ENCODE assay signal across 15 cellular contexts in the genomic region with DNA sequence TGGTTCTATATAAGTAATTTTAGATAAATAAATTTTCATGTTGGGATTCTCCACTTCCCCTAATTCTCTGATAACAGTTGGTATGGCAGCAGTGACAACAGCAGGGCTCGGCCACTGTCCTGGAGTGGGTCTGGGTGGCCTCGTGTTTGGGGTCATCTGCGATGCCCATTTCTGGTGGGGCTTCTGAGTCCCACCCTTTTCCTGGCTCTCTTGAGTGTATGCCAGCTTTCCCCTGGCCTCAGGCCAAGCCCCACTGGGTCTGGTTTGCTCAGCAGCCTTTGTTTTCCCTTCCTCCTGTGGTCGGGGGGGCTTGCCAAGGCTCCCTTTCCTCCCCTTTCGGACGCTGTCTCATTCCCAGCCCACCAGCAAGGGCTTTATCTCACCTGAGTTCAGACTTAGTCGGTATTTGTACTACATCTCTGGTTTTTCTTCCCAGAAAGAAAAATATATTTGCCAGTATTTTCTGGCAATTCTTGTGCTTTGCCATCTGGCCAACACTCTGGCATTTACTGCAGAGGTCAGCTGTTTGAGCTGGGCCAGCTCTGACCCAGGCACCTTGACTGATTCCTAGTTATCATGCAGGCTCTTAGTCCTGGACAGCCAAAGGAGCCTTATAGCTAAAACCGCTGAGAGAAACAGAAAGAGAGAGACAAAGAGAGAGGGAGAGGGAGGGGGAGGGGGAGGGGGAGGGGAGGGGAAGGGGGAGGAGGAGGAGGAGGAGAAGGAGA. TPM values are rescaled to one million over a fixed set of nuclear protein-coding genes. Genes with fewer than 3 reads are reported as not detected.
DNase-seq lines count a peak whose midpoint lies in the region; ATAC-seq and TF ChIP-seq lines count a peak whose summit lies in the region.
"Had no signal": no experiment of that assay in that cellular context is flagged by ENCODE, and none has a peak within 500 bp of the region (broad histone marks: within the 10 kb centered on the region; RNA-seq: fewer than 3 reads in every experiment).

No MANE protein-coding gene starts in this region.

- WGBS in heart left ventricle, 4 donors = 17 to 24% (median 21%) methylated on average over 8 of the region's 8 CpGs

- ATAC-seq in heart left ventricle = peak in 3 of 4 donors; percentile 35 to 47 (median 37)
- ATAC-seq in Right ventricle myocardium inferior = no peak
- ATAC-seq in lower lobe of right lung = no peak
- peak; percentile 49 for ATAC-seq in upper lobe of right lung
- ATAC-seq in GM19467 (IDR thresholded peaks at IDR 0.05; ENCODE audit: unreplicated experiment) = no peak

- H3K36me3 ChIP-seq in heart left ventricle (peaks cover 0 to 89% (median 29%) of the 10 kb centered on the region in 9 donors), lower lobe of right lung (no peaks in the 10 kb centered on the region), upper lobe of right lung (no peaks in the 10 kb centered on the region), colonic mucosa (no peaks in the 10 kb centered on the region)
- H3K36me3 ChIP-seq: BLaER1 had no signal

- H3K9me3 ChIP-seq in heart left ventricle (no peaks in the 10 kb centered on the region), lower lobe of right lung (no peaks in the 10 kb centered on the region), upper lobe of right lung (no peaks in the 10 kb centered on the region), colonic mucosa (no peaks in the 10 kb centered on the region)
- H3K9me3 ChIP-seq: BLaER1 had no signal

- DNase-seq in heart left ventricle = peak in 4 of 5 donors; percentile 43 to 54 (median 46)
- no peak for DNase-seq in Right ventricle myocardium inferior (ENCODE audit: missing footprints)
- DNase-seq in dermis microvascular lymphatic vessel endothelial cell (ENCODE audit: low read depth in 2 of 2) = peak; percentile 55 to 73
- peak; percentile 54 for DNase-seq in lower lobe of right lung
- no peak for DNase-seq in upper lobe of right lung
- DNase-seq in activated CD4-positive, alpha-beta T cell treated with anti-CD3 and anti-CD28 coated beads for 1 hour = no peak
- DNase-seq in colonic mucosa = no peak
- DNase-seq: CD8-positive, alpha-beta memory T cell; DMS153; EL; GOT3; NCI-H1436; NCI-H2107 had no signal

- H3K27me3 ChIP-seq in heart left ventricle = no peaks in the 10 kb centered on the region
- no peaks in the 10 kb centered on the region for H3K27me3 ChIP-seq in lower lobe of right lung (ENCODE audit: low read depth)
- no peaks in the 10 kb centered on the region for H3K27me3 ChIP-seq in upper lobe of right lung
- no peaks in the 10 kb centered on the region for H3K27me3 ChIP-seq in colonic mucosa
- H3K27me3 ChIP-seq: BLaER1 had no signal

- intact Hi-C loops in heart left ventricle (cut with DNase I) (no loop called here), Right ventricle myocardium inferior (cut with DNase I) (no loop called here), lower lobe of right lung (cut with DNase I) (no loop called here), upper lobe of right lung (cut with DNase I) (no loop called here), colonic mucosa (cut with DNase I) (no loop called here)

- no peak for TF ChIP-seq CTCF in heart left ventricle (IDR thresholded peaks at IDR 0.05)
- TF ChIP-seq CTCF in lower lobe of right lung (IDR thresholded peaks at IDR 0.05) = no peak
- no peak for TF ChIP-seq CTCF in upper lobe of right lung (IDR thresholded peaks at IDR 0.05)
- TF ChIP-seq CTCF in colonic mucosa (IDR thresholded peaks at IDR 0.05) = no peak

- H3K4me3 ChIP-seq in heart left ventricle (no peak overlapping the region), lower lobe of right lung (no peak overlapping the region), upper lobe of right lung (no peak overlapping the region), colonic mucosa (no peak overlapping the region)
- H3K4me3 ChIP-seq: BLaER1 had no signal

- H3K27ac ChIP-seq in heart left ventricle (peak overlapping the region; percentile 20 to 74 (median 62)), lower lobe of right lung (peak overlapping the region; percentile 50), upper lobe of right lung (peak overlapping the region; percentile 27), colonic mucosa (no peak overlapping the region)
- H3K27ac ChIP-seq: BLaER1 had no signal

- H3K4me1 ChIP-seq in heart left ventricle (peaks cover 3 to 63% (median 27%) of the 10 kb centered on the region in 12 donors), lower lobe of right lung (peaks cover 12% of the 10 kb centered on the region), upper lobe of right lung (no peaks in the 10 kb centered on the region), colonic mucosa (no peaks in the 10 kb centered on the region)
- H3K4me1 ChIP-seq: BLaER1 had no signal

- TF ChIP-seq POLR2A in heart left ventricle (IDR thresholded peaks at IDR 0.05) = no peak

- no peak overlapping the region for H3K9ac ChIP-seq in colonic mucosa (ENCODE audit: low read depth in 2 of 2, low read length in 2 of 2)
- H3K9ac ChIP-seq: BLaER1 had no signal

RNA-seq across cellular contexts. Expression of a gene that starts 35.2 kb away (rescaled TPM):
- total RNA-seq in heart left ventricle (1,000 to 10,000 TPM in 2 of 9 donors, 100 to 1,000 TPM in 7; 359 to 1,065 (median 670) TPM), Right ventricle myocardium inferior (869 TPM), dermis microvascular lymphatic vessel endothelial cell (37.2 and 45.7 TPM in 2 replicates), lower lobe of right lung (41.3 TPM), upper lobe of right lung (30.9 TPM), colonic mucosa (10 to 100 TPM; 11.7 to 12.2 TPM)
- polyA plus RNA-seq in heart left ventricle = 100 to 1,000 TPM; 280 to 506 TPM
- total RNA-seq: CD8-positive, alpha-beta memory T cell had no signal
- polyA plus RNA-seq: CD8-positive, alpha-beta memory T cell had no signal

Comparison
In these comparisons a context has a peak if more than half of its experiments do, and no peak if none do; other contexts are left out.
1. ATAC-seq: peak in heart left ventricle (3 of 4) and upper lobe of right lung (single experiment); none in Right ventricle myocardium inferior (single experiment), lower lobe of right lung (0 of 2) and GM19467 (single experiment).
2. DNase-seq: peak in heart left ventricle (4 of 5), dermis microvascular lymphatic vessel endothelial cell (2 of 2) and lower lobe of right lung (single experiment); none in Right ventricle myocardium inferior (single experiment), upper lobe of right lung (single experiment), activated CD4-positive, alpha-beta T cell treated with anti-CD3 and anti-CD28 coated beads for 1 hour (single experiment) and colonic mucosa (single experiment).